In the genomic region with DNA sequence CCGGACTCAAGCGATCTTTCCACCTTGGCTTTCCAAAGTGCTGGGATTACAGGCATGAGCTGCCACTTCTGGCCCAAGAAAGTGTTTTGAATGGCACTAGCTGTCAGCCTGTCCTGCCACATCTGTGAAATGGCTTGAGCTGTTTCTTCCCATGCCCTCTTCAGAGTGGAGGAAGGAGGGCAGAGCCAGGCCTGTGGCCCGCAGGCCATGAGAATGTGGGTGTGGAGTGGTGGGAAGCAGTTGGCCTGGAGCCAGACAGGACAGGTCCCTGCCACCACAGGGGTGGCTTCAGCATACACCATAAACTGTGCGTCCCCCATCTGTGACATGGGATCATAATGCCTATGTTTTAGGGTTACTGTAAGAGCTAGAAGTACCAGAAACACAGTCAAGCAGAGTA, we compare ENCODE assay signal across 18 cellular contexts. TPM values are rescaled to one million over a fixed set of nuclear protein-coding genes. Genes with fewer than 3 reads are reported as not detected.
DNase-seq lines count a peak whose midpoint lies in the region; ATAC-seq and TF ChIP-seq lines count a peak whose summit lies in the region.
"Had no signal": no experiment of that assay in that cellular context is flagged by ENCODE, and none has a peak within 500 bp of the region (broad histone marks: within the 10 kb centered on the region; RNA-seq: fewer than 3 reads in every experiment).

No MANE protein-coding gene starts in this region.

- H3K4me3 ChIP-seq in spleen (no peak overlapping the region), foreskin fibroblast (ENCODE audit: low read depth in 1 of 2, low read length in 2 of 2) (no peak overlapping the region), Peyer's patch (no peak overlapping the region), hepatocyte (no peak overlapping the region)
- H3K4me3 ChIP-seq: GM23248, MG63 had no signal

- H3K9me2 ChIP-seq in hepatocyte (replicated peaks; ENCODE audit: insufficient read depth), result no peaks in the 10 kb centered on the region

- H3K27ac ChIP-seq in spleen (peak overlapping the region in 5 of 8 donors; percentile 66 to 92 (median 77)), Peyer's patch (no peak overlapping the region), hepatocyte (no peak overlapping the region)
- H3K27ac ChIP-seq: GM23248, HL-60, KMS-11 had no signal

- H3K9me3 Mint-ChIP-seq in activated CD8-positive, alpha-beta T cell treated with anti-CD3 and anti-CD28 coated beads, Interleukin-2, amount 10 ng/mL, durations not matched to agents 7 days and 5 days (ENCODE audit: insufficient read depth), result no peaks in the 10 kb centered on the region
- no peaks in the 10 kb centered on the region for H3K9me3 Mint-ChIP-seq in activated CD8-positive, alpha-beta T cell treated with anti-CD3 and anti-CD28 coated beads for 36 hours
- no peaks in the 10 kb centered on the region for H3K9me3 Mint-ChIP-seq in dendritic cell treated with granulocyte-macrophage colony-stimulating factor and Interleukin-4, amounts not matched to agents 40 ng/mL and 50 ng/mL, for 4 days

- H3K9me3 ChIP-seq in spleen, result no peaks in the 10 kb centered on the region
- no peaks in the 10 kb centered on the region for H3K9me3 ChIP-seq in Peyer's patch
- no peaks in the 10 kb centered on the region for H3K9me3 ChIP-seq in hepatocyte (ENCODE audit: low read depth)
- H3K9me3 ChIP-seq: MG63 had no signal

- H3K4me1 ChIP-seq in spleen (peaks cover 6 to 53% (median 31%) of the 10 kb centered on the region in 6 donors), Peyer's patch (peaks cover 0 to 1% (median 0%) of the 10 kb centered on the region in 4 donors), hepatocyte (ENCODE audit: insufficient read depth) (no peaks in the 10 kb centered on the region)

- POLR2A ChIA-PET in activated CD8-positive, alpha-beta T cell treated with anti-CD3 and anti-CD28 coated beads, Interleukin-2, amount 10 ng/mL, durations not matched to agents 7 days and 5 days (lab: Charles Lee), result interaction anchor here (0.7 kb wide), 1 partner anchor 9 kb away, joined by 3 read pairs; no protein-coding TSS in a partner anchor
- POLR2A ChIA-PET in activated CD8-positive, alpha-beta T cell treated with anti-CD3 and anti-CD28 coated beads for 36 hours (lab: Charles Lee), result interaction anchor here (0.7 to 1.3 kb wide), 3 partner anchors 28 to 79 kb away, joined by 3 read pairs; a partner anchor contains a TSS

- no peak overlapping the region for H2AFZ ChIP-seq in hepatocyte
- H2AFZ ChIP-seq: GM23248 had no signal

- peak overlapping the region; percentile 69 for H3K27ac Mint-ChIP-seq in activated CD8-positive, alpha-beta T cell treated with anti-CD3 and anti-CD28 coated beads, Interleukin-2, amount 10 ng/mL, durations not matched to agents 7 days and 5 days
- no peak overlapping the region for H3K27ac Mint-ChIP-seq in activated CD8-positive, alpha-beta T cell treated with anti-CD3 and anti-CD28 coated beads for 36 hours
- H3K27ac Mint-ChIP-seq in dendritic cell treated with granulocyte-macrophage colony-stimulating factor and Interleukin-4, amounts not matched to agents 40 ng/mL and 50 ng/mL, for 4 days, result peak overlapping the region; percentile 85

- TF ChIP-seq POLR2A in spleen (IDR thresholded peaks at IDR 0.05) (no peak), Peyer's patch (IDR thresholded peaks at IDR 0.05) (no peak)

- H3K36me3 ChIP-seq in spleen, result peaks cover 0 to 44% (median 0%) of the 10 kb centered on the region in 6 donors
- H3K36me3 ChIP-seq in Peyer's patch, result peaks cover 0 to 3% (median 0%) of the 10 kb centered on the region in 3 donors
- H3K36me3 ChIP-seq in hepatocyte (replicated peaks; ENCODE audit: insufficient read depth, low read depth), result no peaks in the 10 kb centered on the region
- H3K36me3 ChIP-seq: MG63 had no signal

- CTCF ChIA-PET in activated CD8-positive, alpha-beta T cell treated with anti-CD3 and anti-CD28 coated beads, Interleukin-2, amount 10 ng/mL, durations not matched to agents 7 days and 5 days (lab: Charles Lee), result interaction anchor here (1.1 to 2.0 kb wide), 6 partner anchors 23 to 329 kb away, joined by 3 to 8 read pairs (median 4); a partner anchor contains a TSS
- CTCF ChIA-PET in activated CD8-positive, alpha-beta T cell treated with anti-CD3 and anti-CD28 coated beads for 36 hours (lab: Charles Lee), result interaction anchor here (2.9 kb wide), 1 partner anchor 29 kb away, joined by 18 read pairs; a partner anchor contains a TSS

- no peaks in the 10 kb centered on the region for H3K36me3 Mint-ChIP-seq in activated CD8-positive, alpha-beta T cell treated with anti-CD3 and anti-CD28 coated beads, Interleukin-2, amount 10 ng/mL, durations not matched to agents 7 days and 5 days (ENCODE audit: low read depth)
- no peaks in the 10 kb centered on the region for H3K36me3 Mint-ChIP-seq in activated CD8-positive, alpha-beta T cell treated with anti-CD3 and anti-CD28 coated beads for 36 hours (ENCODE audit: low read depth)
- peaks cover 81% of the 10 kb centered on the region for H3K36me3 Mint-ChIP-seq in dendritic cell treated with granulocyte-macrophage colony-stimulating factor and Interleukin-4, amounts not matched to agents 40 ng/mL and 50 ng/mL, for 4 days (ENCODE audit: low read depth)

- in situ Hi-C loops in GM13977 (cut with MboI; ENCODE audit: low pct_unique_long_range_greater_than_20kb, low sequenced_read_pairs, unreplicated experiment), result no loop called here

- H3K27me3 ChIP-seq in spleen (replicated peaks in 1 of 7) (no peaks in the 10 kb centered on the region), Peyer's patch (no peaks in the 10 kb centered on the region), hepatocyte (no peaks in the 10 kb centered on the region)
- H3K27me3 ChIP-seq: MG63 had no signal

- H4K20me1 ChIP-seq in hepatocyte (ENCODE audit: insufficient read depth, poor library complexity, severe bottlenecking), result no peaks in the 10 kb centered on the region

- peaks cover 20% of the 10 kb centered on the region for H3K4me1 Mint-ChIP-seq in activated CD8-positive, alpha-beta T cell treated with anti-CD3 and anti-CD28 coated beads, Interleukin-2, amount 10 ng/mL, durations not matched to agents 7 days and 5 days (ENCODE audit: low read depth)
- peaks cover 16% of the 10 kb centered on the region for H3K4me1 Mint-ChIP-seq in activated CD8-positive, alpha-beta T cell treated with anti-CD3 and anti-CD28 coated beads for 36 hours (ENCODE audit: low read depth)
- H3K4me1 Mint-ChIP-seq in dendritic cell treated with granulocyte-macrophage colony-stimulating factor and Interleukin-4, amounts not matched to agents 40 ng/mL and 50 ng/mL, for 4 days (ENCODE audit: low read depth), result peaks cover 41% of the 10 kb centered on the region

- H3K4me2 ChIP-seq in hepatocyte, result no peak overlapping the region
- H3K4me2 ChIP-seq: KMS-11 had no signal

- H3K4me3 Mint-ChIP-seq in activated CD8-positive, alpha-beta T cell treated with anti-CD3 and anti-CD28 coated beads, Interleukin-2, amount 10 ng/mL, durations not matched to agents 7 days and 5 days, result no peak overlapping the region
- no peak overlapping the region for H3K4me3 Mint-ChIP-seq in activated CD8-positive, alpha-beta T cell treated with anti-CD3 and anti-CD28 coated beads for 36 hours
- H3K4me3 Mint-ChIP-seq in dendritic cell treated with granulocyte-macrophage colony-stimulating factor and Interleukin-4, amounts not matched to agents 40 ng/mL and 50 ng/mL, for 4 days, result no peak overlapping the region

- DNase-seq in activated CD8-positive, alpha-beta T cell treated with anti-CD3 and anti-CD28 coated beads, Interleukin-2, amount 10 ng/mL, durations not matched to agents 7 days and 5 days, result no peak
- DNase-seq in activated CD8-positive, alpha-beta T cell treated with anti-CD3 and anti-CD28 coated beads for 36 hours, result no peak
- peak; percentile 9 for DNase-seq in GM13977 (ENCODE audit: low spot score)
- DNase-seq in spleen, result peak; percentile 62
- DNase-seq in foreskin fibroblast, result no peak
- no peak for DNase-seq in Peyer's patch
- DNase-seq in hepatocyte (ENCODE audit: low spot score), result no peak
- DNase-seq: DMS79 treated with DMSO at 0.1 percent for 48 hours, GDM1, GM23248, MG63, NCI-H1105, NCI-H187, NCI-H69, Right ventricle myocardium superior had no signal

- no peaks in the 10 kb centered on the region for H3K79me2 ChIP-seq in hepatocyte

- no peaks in the 10 kb centered on the region for H3K27me3 Mint-ChIP-seq in activated CD8-positive, alpha-beta T cell treated with anti-CD3 and anti-CD28 coated beads, Interleukin-2, amount 10 ng/mL, durations not matched to agents 7 days and 5 days (ENCODE audit: low read depth)
- no peaks in the 10 kb centered on the region for H3K27me3 Mint-ChIP-seq in activated CD8-positive, alpha-beta T cell treated with anti-CD3 and anti-CD28 coated beads for 36 hours
- H3K27me3 Mint-ChIP-seq in dendritic cell treated with granulocyte-macrophage colony-stimulating factor and Interleukin-4, amounts not matched to agents 40 ng/mL and 50 ng/mL, for 4 days, result no peaks in the 10 kb centered on the region

- WGBS in spleen, 5 donors, result 88 to 98% (median 94%) methylated on average over 4 of the region's 4 CpGs
- 96% methylated on average over 4 of the region's 4 CpGs for WGBS in hepatocyte (ENCODE audit: low lambda C conversion rate, missing lambda C conversion rate)

- intact Hi-C loops in activated CD8-positive, alpha-beta T cell treated with anti-CD3 and anti-CD28 coated beads for 36 hours (cut with micrococcal nuclease), result no loop called here
- intact Hi-C loops in dendritic cell treated with granulocyte-macrophage colony-stimulating factor and Interleukin-4, amounts not matched to agents 40 ng/mL and 50 ng/mL, for 4 days (cut with micrococcal nuclease), result no loop called here
- intact Hi-C loops in spleen (cut with DNase I; ENCODE audit: low total_unique reads), result no loop called here

- ATAC-seq in activated CD8-positive, alpha-beta T cell treated with anti-CD3 and anti-CD28 coated beads, Interleukin-2, amount 10 ng/mL, durations not matched to agents 7 days and 5 days, result no peak
- no peak for ATAC-seq in activated CD8-positive, alpha-beta T cell treated with anti-CD3 and anti-CD28 coated beads for 36 hours

- no peak for TF ChIP-seq CTCF in activated CD8-positive, alpha-beta T cell treated with anti-CD3 and anti-CD28 coated beads for 36 hours (IDR thresholded peaks at IDR 0.05)
- TF ChIP-seq CTCF in GM13977 (IDR thresholded peaks at IDR 0.05; ENCODE audit: extremely low read depth, insufficient read depth, missing control alignments) (no peak), spleen (IDR thresholded peaks at IDR 0.05 in 8 of 11, conservative IDR thresholded peaks at IDR 0.05 in 3 of 11) (no peak), foreskin fibroblast (IDR thresholded peaks at IDR 0.05; ENCODE audit: low read depth, low read length) (no peak), Peyer's patch (IDR thresholded peaks at IDR 0.05) (no peak), hepatocyte (IDR thresholded peaks at IDR 0.05; ENCODE audit: poor library complexity) (no peak)

RNA-seq across cellular contexts. Expression of gene SLC66A3, which starts 6.5 kb away (rescaled TPM):
- 10 to 100 TPM; 14.3 to 16.9 TPM for total RNA-seq in activated CD8-positive, alpha-beta T cell treated with anti-CD3 and anti-CD28 coated beads, Interleukin-2, amount 10 ng/mL, durations not matched to agents 7 days and 5 days
- 10 to 100 TPM; 10.4 to 10.6 TPM for total RNA-seq in activated CD8-positive, alpha-beta T cell treated with anti-CD3 and anti-CD28 coated beads for 36 hours
- total RNA-seq in spleen (10 to 100 TPM; 28.0 to 82.1 (median 53.8) TPM), Peyer's patch (10 to 100 TPM; 18.4 to 53.6 (median 31.8) TPM), hepatocyte (22.8 and 26.8 TPM in 2 replicates)
- polyA plus RNA-seq in spleen (10 to 100 TPM; 16.8 to 26.8 (median 19.4) TPM), hepatocyte (24.3 and 24.6 TPM in 2 replicates)

Comparison
In these comparisons a context has a peak if more than half of its experiments do, and no peak if none do; other contexts are left out.
1. DNase-seq: peak in GM13977 (single experiment) and spleen (single experiment); none in activated CD8-positive, alpha-beta T cell treated with anti-CD3 and anti-CD28 coated beads, Interleukin-2, amount 10 ng/mL, durations not matched to agents 7 days and 5 days (single experiment), activated CD8-positive, alpha-beta T cell treated with anti-CD3 and anti-CD28 coated beads for 36 hours (single experiment), foreskin fibroblast (0 of 2), Peyer's patch (0 of 3) and hepatocyte (single experiment).
2. H3K27ac ChIP-seq: peak in spleen (5 of 8); none in Peyer's patch (0 of 4) and hepatocyte (single experiment).